ENCODE assay signal across 10 cellular contexts in the genomic region with DNA sequence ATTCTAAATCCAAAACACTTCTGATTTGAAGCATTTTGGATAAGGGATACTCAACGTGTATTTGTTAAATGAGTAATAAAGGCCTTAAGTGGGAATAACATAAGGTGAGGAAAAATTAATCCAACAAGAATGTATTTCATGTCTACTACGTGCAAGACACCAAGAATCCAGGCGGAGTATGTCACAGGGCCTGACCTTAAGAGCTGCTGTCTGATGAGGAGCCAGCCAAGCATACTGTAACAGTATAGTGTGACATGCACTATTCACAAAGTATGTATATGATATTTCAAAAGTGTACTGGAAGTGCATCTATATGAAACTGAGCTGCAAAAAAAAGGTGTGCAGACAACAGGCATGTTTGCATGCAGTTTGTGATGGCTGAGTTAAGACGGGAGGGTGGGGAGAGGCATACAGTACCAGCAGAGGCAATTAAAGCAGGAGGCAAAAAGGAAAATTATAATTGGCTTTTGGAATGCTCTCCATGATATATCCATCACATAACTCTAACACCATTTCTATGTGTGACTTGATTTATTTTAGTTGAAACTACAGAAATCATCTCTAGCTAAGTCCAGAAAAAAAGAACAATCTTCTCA. TPM values are rescaled to one million over a fixed set of nuclear protein-coding genes. Genes with fewer than 3 reads are reported as not detected.
A peak's percentile ranks its signal among the peaks of the same experiment; 100 is the strongest.
DNase-seq lines count a peak whose midpoint lies in the region; ATAC-seq and TF ChIP-seq lines count a peak whose summit lies in the region.
"Had no signal": no experiment of that assay in that cellular context is flagged by ENCODE, and none has a peak within 500 bp of the region (broad histone marks: within the 10 kb centered on the region; RNA-seq: fewer than 3 reads in every experiment).

No MANE protein-coding gene starts in this region.

- no peak for ATAC-seq in activated T-cell treated with anti-CD3 and anti-CD28 coated beads, Interleukin-2, amount 50 U/mL, for 72 hours (replicated peaks in 1 of 2)
- ATAC-seq in HG03378 (IDR thresholded peaks at IDR 0.05; ENCODE audit: unreplicated experiment) = no peak

- no peak for DNase-seq in activated T-cell treated with anti-CD3 and anti-CD28 coated beads, Interleukin-2, amount 50 U/mL, for 72 hours
- DNase-seq in activated T-cell treated with anti-CD3 and anti-CD28 coated beads for 4 hours (no peak), caudate nucleus (lab: John Stamatoyannopoulos, UW) (no peak), left kidney (ENCODE audit: low read depth, low spot score) (peak; percentile 19), transverse colon (no peak), neural progenitor cell (ENCODE audit: low spot score) (no peak), inferior parietal cortex (ENCODE audit: extremely low spot score) (no peak)
- DNase-seq: stimulated activated CD4-positive, alpha-beta T cell treated with anti-CD3 and anti-CD28 coated beads, Interleukin-2, amount 100 ng/mL, for 48 hours had no signal

- no peaks in the 10 kb centered on the region for H3F3A ChIP-seq in neural progenitor cell (ENCODE audit: low read depth)

- no peaks in the 10 kb centered on the region for H3K27me3 Mint-ChIP-seq in activated T-cell treated with anti-CD3 and anti-CD28 coated beads, Interleukin-2, amount 50 U/mL, for 72 hours (ENCODE audit: low read depth)
- H3K27me3 Mint-ChIP-seq in neural progenitor cell (ENCODE audit: insufficient read depth, low read depth) = no peaks in the 10 kb centered on the region

- in situ Hi-C loops in transverse colon (cut with MboI; ENCODE audit: low pct_ligation_motif_present in 1 of 4, low pct_unique_long_range_greater_than_20kb in 1 of 4, low sequenced_read_pairs in 3 of 4) = no loop called here

- H3K27ac Mint-ChIP-seq in activated T-cell treated with anti-CD3 and anti-CD28 coated beads, Interleukin-2, amount 50 U/mL, for 72 hours = peak overlapping the region; percentile 20
- H3K27ac Mint-ChIP-seq in neural progenitor cell = no peak overlapping the region

- H3K9me3 Mint-ChIP-seq in activated T-cell treated with anti-CD3 and anti-CD28 coated beads, Interleukin-2, amount 50 U/mL, for 72 hours = no peaks in the 10 kb centered on the region
- H3K9me3 Mint-ChIP-seq in neural progenitor cell = no peaks in the 10 kb centered on the region

- H3K9me3 ChIP-seq in transverse colon = no peaks in the 10 kb centered on the region
- no peaks in the 10 kb centered on the region for H3K9me3 ChIP-seq in neural progenitor cell (ENCODE audit: low read depth)
- H3K9me3 ChIP-seq: tibial nerve had no signal

- intact Hi-C loops in transverse colon (cut with DNase I; ENCODE audit: low total_unique reads) = no loop called here

- WGBS in transverse colon (ENCODE audit: low coverage in 1 of 2), 2 donors = 76 to 82% methylated on average over 3 to 4 of the region's 4 CpGs

- peaks cover 8 to 18% of the 10 kb centered on the region in 2 donors for H3K36me3 Mint-ChIP-seq in activated T-cell treated with anti-CD3 and anti-CD28 coated beads, Interleukin-2, amount 50 U/mL, for 72 hours (ENCODE audit: insufficient read depth in 2 of 2)
- H3K36me3 Mint-ChIP-seq in neural progenitor cell = peaks cover 18% of the 10 kb centered on the region

- H3K27ac ChIP-seq in caudate nucleus (ENCODE audit: low read depth, low read length) = peak overlapping the region; percentile 1
- H3K27ac ChIP-seq in transverse colon = peak overlapping the region; percentile 60 to 74 (median 68)
- H3K27ac ChIP-seq in neural progenitor cell = no peak overlapping the region

- H3K9ac ChIP-seq in neural progenitor cell = no peak overlapping the region

- TF ChIP-seq EP300 in transverse colon (IDR thresholded peaks at IDR 0.05; ENCODE audit: low read depth) = no peak

- no peaks in the 10 kb centered on the region for H3K27me3 ChIP-seq in transverse colon
- H3K27me3 ChIP-seq in neural progenitor cell = no peaks in the 10 kb centered on the region
- H3K27me3 ChIP-seq: tibial nerve had no signal

- no peak for TF ChIP-seq CTCF in transverse colon (IDR thresholded peaks at IDR 0.05)
- no peak for TF ChIP-seq CTCF in neural progenitor cell (IDR thresholded peaks at IDR 0.05)

- H3K4me2 ChIP-seq in neural progenitor cell = no peak overlapping the region

- H4K20me1 ChIP-seq in neural progenitor cell (ENCODE audit: low read depth) = peaks cover 70% of the 10 kb centered on the region

- H3K4me1 Mint-ChIP-seq in activated T-cell treated with anti-CD3 and anti-CD28 coated beads, Interleukin-2, amount 50 U/mL, for 72 hours (ENCODE audit: low read depth) = peaks cover 37% of the 10 kb centered on the region
- H3K4me1 Mint-ChIP-seq in neural progenitor cell = no peaks in the 10 kb centered on the region

- H3K36me3 ChIP-seq in transverse colon (peaks cover 0 to 28% (median 12%) of the 10 kb centered on the region in 4 donors), neural progenitor cell (peaks cover 12% of the 10 kb centered on the region)

- no peak for TF ChIP-seq POLR2A in transverse colon (IDR thresholded peaks at IDR 0.05)

- H3K79me2 ChIP-seq in neural progenitor cell (ENCODE audit: low read depth) = peaks cover 77% of the 10 kb centered on the region

- H3K4me1 ChIP-seq in transverse colon = peaks cover 15 to 55% (median 23%) of the 10 kb centered on the region in 4 donors
- H3K4me1 ChIP-seq in neural progenitor cell = no peaks in the 10 kb centered on the region

- no peak overlapping the region for H2AFZ ChIP-seq in neural progenitor cell (replicated peaks)

- no peak overlapping the region for H3K4me3 Mint-ChIP-seq in activated T-cell treated with anti-CD3 and anti-CD28 coated beads, Interleukin-2, amount 50 U/mL, for 72 hours
- no peak overlapping the region for H3K4me3 Mint-ChIP-seq in neural progenitor cell

- no peak overlapping the region for H3K4me3 ChIP-seq in transverse colon
- no peak overlapping the region for H3K4me3 ChIP-seq in neural progenitor cell
- H3K4me3 ChIP-seq: tibial nerve had no signal

RNA-seq across cellular contexts. Expression of a gene that starts 18.2 kb away (rescaled TPM):
- 10 to 100 TPM; 39.0 to 43.6 TPM for total RNA-seq in activated T-cell treated with anti-CD3 and anti-CD28 coated beads, Interleukin-2, amount 50 U/mL, for 72 hours
- 100 to 1,000 TPM in 1 of 4 donors, 10 to 100 TPM in 3; 27.3 to 139 (median 45.4) TPM for total RNA-seq in transverse colon
- total RNA-seq in neural progenitor cell (ENCODE audit: low replicate concordance) = 77.8 and 115 TPM in 2 replicates

RNA-seq across cellular contexts. Expression of a gene that starts 27.4 kb away (rescaled TPM):
- total RNA-seq in activated T-cell treated with anti-CD3 and anti-CD28 coated beads, Interleukin-2, amount 50 U/mL, for 72 hours = under 1 TPM; 0.50 to 0.79 TPM
- 100 to 1,000 TPM; 242 to 637 (median 280) TPM for total RNA-seq in transverse colon
- total RNA-seq in neural progenitor cell (ENCODE audit: low replicate concordance) = 0.03 TPM in 1 of 2 replicates, not detected in the other

Comparison
In these comparisons a context has a peak if more than half of its experiments do, and no peak if none do; other contexts are left out.
1. RNA of a gene that starts 27.4 kb away (total RNA-seq): 242 to 637 TPM in transverse colon; 0.50 to 0.79 TPM in activated T-cell treated with anti-CD3 and anti-CD28 coated beads, Interleukin-2, amount 50 U/mL, for 72 hours and 0.03 TPM in neural progenitor cell; every median in the first group is over 100 times any median in the second.